Comparison of ENCODE assay signal across 17 cellular contexts in the genomic region with DNA sequence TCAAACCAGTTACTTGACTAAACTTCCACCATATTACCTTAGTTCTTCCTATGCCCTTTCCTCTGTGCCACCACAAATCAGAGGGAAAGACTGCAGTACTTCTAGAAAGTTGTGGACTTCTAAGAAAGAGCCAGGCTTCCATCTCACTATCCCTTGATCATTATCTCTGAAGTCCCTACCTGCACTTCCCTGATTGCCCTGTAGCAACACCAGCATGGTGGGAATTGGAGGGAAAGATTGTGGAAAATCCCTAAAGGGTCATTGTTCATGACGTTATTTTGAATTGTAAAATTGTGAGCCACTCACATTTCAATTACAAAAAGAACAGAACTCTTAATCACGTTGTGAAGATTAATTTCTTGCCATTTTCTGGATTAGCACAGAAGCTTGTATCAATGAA. TPM values are rescaled to one million over a fixed set of nuclear protein-coding genes. Genes with fewer than 3 reads are reported as not detected.
"Had no signal": no experiment of that assay in that cellular context is flagged by ENCODE, and none has a peak within 500 bp of the region (broad histone marks: within the 10 kb centered on the region; RNA-seq: fewer than 3 reads in every experiment).

No MANE protein-coding gene starts in this region.

- H3K27me3 ChIP-seq: ascending aorta, dorsolateral prefrontal cortex, foreskin keratinocyte, heart left ventricle, suprapubic skin, upper lobe of right lung had no signal

- H3K4me3 ChIP-seq: ascending aorta, dorsolateral prefrontal cortex, heart left ventricle, suprapubic skin, upper lobe of right lung had no signal

- H3K27me3 Mint-ChIP-seq: activated CD4-positive, alpha-beta memory T cell treated with anti-CD3 and anti-CD28 coated beads for 36 hours; activated naive CD8-positive, alpha-beta T cell treated with anti-CD3 and anti-CD28 coated beads, Interleukin-2, amount 10 ng/mL, durations not matched to agents 7 days and 5 days; natural killer cell treated with Interleukin-12 subunit alpha and Interleukin-12 subunit beta and Interleukin-15 and Interleukin-18, amount 100 ng/mL, for 72 hours had no signal

- H3K4me1 ChIP-seq: ascending aorta, foreskin keratinocyte, suprapubic skin, upper lobe of right lung had no signal

- H3K27ac ChIP-seq: ascending aorta, dorsolateral prefrontal cortex, foreskin keratinocyte, heart left ventricle, suprapubic skin, upper lobe of right lung had no signal

- H3K9me3 ChIP-seq: ascending aorta, heart left ventricle, suprapubic skin, upper lobe of right lung had no signal

- H3K9me3 Mint-ChIP-seq: activated CD4-positive, alpha-beta memory T cell treated with anti-CD3 and anti-CD28 coated beads for 36 hours; activated naive CD8-positive, alpha-beta T cell treated with anti-CD3 and anti-CD28 coated beads, Interleukin-2, amount 10 ng/mL, durations not matched to agents 7 days and 5 days; activated T-cell treated with anti-CD3 and anti-CD28 coated beads, Interleukin-2, amount 50 U/mL, for 4 hours; natural killer cell treated with Interleukin-12 subunit alpha and Interleukin-12 subunit beta and Interleukin-15 and Interleukin-18, amount 100 ng/mL, for 72 hours had no signal

- ATAC-seq: activated T-cell treated with anti-CD3 and anti-CD28 coated beads, Interleukin-2, amount 50 U/mL, for 4 hours; esophagus mucosa; foreskin keratinocyte; heart left ventricle; left lobe of liver; natural killer cell treated with Interleukin-12 subunit alpha and Interleukin-12 subunit beta and Interleukin-15 and Interleukin-18, amount 100 ng/mL, for 72 hours; stimulated activated naive CD8-positive, alpha-beta T cell treated with anti-CD3 and anti-CD28 coated beads, Interleukin-15, Interleukin-2, amounts not matched to agents 100 U/mL and 50 U/mL, for 24 hours; upper lobe of right lung had no signal

- H3K4me3 Mint-ChIP-seq: activated CD4-positive, alpha-beta memory T cell treated with anti-CD3 and anti-CD28 coated beads for 36 hours; activated naive CD8-positive, alpha-beta T cell treated with anti-CD3 and anti-CD28 coated beads, Interleukin-2, amount 10 ng/mL, durations not matched to agents 7 days and 5 days; activated T-cell treated with anti-CD3 and anti-CD28 coated beads, Interleukin-2, amount 50 U/mL, for 4 hours; natural killer cell treated with Interleukin-12 subunit alpha and Interleukin-12 subunit beta and Interleukin-15 and Interleukin-18, amount 100 ng/mL, for 72 hours had no signal

- H3K27ac Mint-ChIP-seq: activated CD4-positive, alpha-beta memory T cell treated with anti-CD3 and anti-CD28 coated beads for 36 hours; activated naive CD8-positive, alpha-beta T cell treated with anti-CD3 and anti-CD28 coated beads, Interleukin-2, amount 10 ng/mL, durations not matched to agents 7 days and 5 days; natural killer cell treated with Interleukin-12 subunit alpha and Interleukin-12 subunit beta and Interleukin-15 and Interleukin-18, amount 100 ng/mL, for 72 hours had no signal

- DNase-seq: activated CD4-positive, alpha-beta memory T cell treated with anti-CD3 and anti-CD28 coated beads for 36 hours; activated CD4-positive, CD25-positive, alpha-beta regulatory T cell treated with anti-CD3 and anti-CD28 coated beads, Interleukin-2, amount 50 U/mL, for 72 hours; activated effector memory CD4-positive, alpha-beta T cell treated with anti-CD3 and anti-CD28 coated beads, Interleukin-2, amount 50 U/mL, for 16 hours; activated naive CD8-positive, alpha-beta T cell treated with anti-CD3 and anti-CD28 coated beads, Interleukin-2, amount 10 ng/mL, durations not matched to agents 7 days and 5 days; activated T-cell treated with anti-CD3 and anti-CD28 coated beads, Interleukin-2, amount 50 U/mL, for 4 hours; dorsolateral prefrontal cortex; foreskin keratinocyte; heart left ventricle; mammary epithelial cell; stimulated activated CD4-positive, alpha-beta T cell treated with anti-CD3 and anti-CD28 coated beads, Interleukin-12 subunit alpha, Interleukin-12 subunit beta, amount 100 ng/mL, for 4 hours; stimulated activated naive CD8-positive, alpha-beta T cell treated with anti-CD3 and anti-CD28 coated beads, Interleukin-15, Interleukin-2, amounts not matched to agents 100 U/mL and 50 U/mL, for 24 hours; upper lobe of right lung had no signal

RNA-seq across cellular contexts. Expression of gene KIAA1614, which starts 23.4 kb away (rescaled TPM):
- total RNA-seq: activated CD4-positive, alpha-beta memory T cell treated with anti-CD3 and anti-CD28 coated beads for 36 hours had no signal
